22 cellular contexts compared by ENCODE assay signal in genomic region chr7:142790056-142790455, GRCh38. TPM values are rescaled to one million over a fixed set of nuclear protein-coding genes. Genes with fewer than 3 reads are reported as not detected.
A peak's percentile ranks its signal among the peaks of the same experiment; 100 is the strongest.
DNase-seq lines count a peak whose midpoint lies in the region; ATAC-seq lines count a peak whose summit lies in the region.
"Had no signal": no experiment of that assay in that cellular context is flagged by ENCODE, and none has a peak within 500 bp of the region (broad histone marks: within the 10 kb centered on the region; RNA-seq: fewer than 3 reads in every experiment).

No MANE protein-coding gene starts in this region.

- peak; percentile 80 for DNase-seq in activated CD8-positive, alpha-beta memory T cell treated with anti-CD3 and anti-CD28 coated beads for 24 hours
- no peak for DNase-seq in activated CD8-positive, alpha-beta memory T cell treated with anti-CD3 and anti-CD28 coated beads, Interleukin-2, amount 50 U/mL, for 48 hours
- peak; percentile 42 for DNase-seq in activated CD8-positive, alpha-beta T cell treated with anti-CD3 and anti-CD28 coated beads, Interleukin-2, amount 10 ng/mL, durations not matched to agents 7 days and 5 days
- no peak for DNase-seq in central memory CD8-positive, alpha-beta T cell (ENCODE audit: low spot score in 2 of 2)
- no peak for DNase-seq in stimulated activated naive CD8-positive, alpha-beta T cell treated with anti-CD3 and anti-CD28 coated beads, Interleukin-15, Interleukin-2, amounts not matched to agents 100 U/mL and 50 U/mL, for 24 hours
- no peak for DNase-seq in stimulated activated CD4-positive, alpha-beta T cell treated with anti-CD3 and anti-CD28 coated beads, Interleukin-2, amount 100 ng/mL, for 24 hours
- no peak for DNase-seq in occipital lobe (lab: John Stamatoyannopoulos, UW)
- DNase-seq: activated CD4-positive, CD25-positive, alpha-beta regulatory T cell treated with anti-CD3 and anti-CD28 coated beads, Interleukin-2, amount 50 U/mL, for 72 hours; DMS79 treated with DMSO at 0.1 percent for 48 hours; GM23248; NCI-H1417 treated with DMSO at 0.1 percent for 48 hours; NCI-H2171 treated with DMSO at 0.1 percent for 48 hours; NCI-H82; SJCRH30; stimulated activated naive CD4-positive, alpha-beta T cell; trophoblast cell had no signal

- H3K4me1 Mint-ChIP-seq in activated CD8-positive, alpha-beta T cell treated with anti-CD3 and anti-CD28 coated beads, Interleukin-2, amount 10 ng/mL, durations not matched to agents 7 days and 5 days (ENCODE audit: low read depth): peaks cover 33% of the 10 kb centered on the region
- H3K4me1 Mint-ChIP-seq in central memory CD8-positive, alpha-beta T cell: peaks cover 50% of the 10 kb centered on the region
- H3K4me1 Mint-ChIP-seq: CD14-positive monocyte had no signal

- POLR2A ChIA-PET in activated CD8-positive, alpha-beta T cell treated with anti-CD3 and anti-CD28 coated beads, Interleukin-2, amount 10 ng/mL, durations not matched to agents 7 days and 5 days (lab: Charles Lee): interaction anchor here (0.7 to 20.1 kb wide), 10 partner anchors 15 to 489 kb away, joined by 3 to 2065 read pairs (median 6); no protein-coding TSS in a partner anchor

- ATAC-seq in activated CD8-positive, alpha-beta T cell treated with anti-CD3 and anti-CD28 coated beads, Interleukin-2, amount 10 ng/mL, durations not matched to agents 7 days and 5 days: no peak
- ATAC-seq in central memory CD8-positive, alpha-beta T cell (replicated peaks; ENCODE audit: extremely low read depth, poor library complexity, severe bottlenecking): no peak
- ATAC-seq in stimulated activated naive CD8-positive, alpha-beta T cell treated with anti-CD3 and anti-CD28 coated beads, Interleukin-15, Interleukin-2, amounts not matched to agents 100 U/mL and 50 U/mL, for 24 hours: peak; percentile 17
- ATAC-seq in HG03457 (IDR thresholded peaks at IDR 0.05; ENCODE audit: unreplicated experiment): no peak
- ATAC-seq: gastroesophageal sphincter, PC-3 had no signal

- peaks cover 78% of the 10 kb centered on the region for H3K36me3 Mint-ChIP-seq in activated CD8-positive, alpha-beta T cell treated with anti-CD3 and anti-CD28 coated beads, Interleukin-2, amount 10 ng/mL, durations not matched to agents 7 days and 5 days (ENCODE audit: low read depth)
- peaks cover 70% of the 10 kb centered on the region for H3K36me3 Mint-ChIP-seq in central memory CD8-positive, alpha-beta T cell (ENCODE audit: insufficient read depth)
- H3K36me3 Mint-ChIP-seq: CD14-positive monocyte had no signal

- no peaks in the 10 kb centered on the region for H3K27me3 Mint-ChIP-seq in activated CD8-positive, alpha-beta T cell treated with anti-CD3 and anti-CD28 coated beads, Interleukin-2, amount 10 ng/mL, durations not matched to agents 7 days and 5 days (ENCODE audit: low read depth)
- H3K27me3 Mint-ChIP-seq in central memory CD8-positive, alpha-beta T cell: no peaks in the 10 kb centered on the region

- peak overlapping the region; percentile 90 for H3K4me3 Mint-ChIP-seq in activated CD8-positive, alpha-beta T cell treated with anti-CD3 and anti-CD28 coated beads, Interleukin-2, amount 10 ng/mL, durations not matched to agents 7 days and 5 days
- peak overlapping the region; percentile 95 for H3K4me3 Mint-ChIP-seq in central memory CD8-positive, alpha-beta T cell

- no peaks in the 10 kb centered on the region for H3K9me3 Mint-ChIP-seq in activated CD8-positive, alpha-beta T cell treated with anti-CD3 and anti-CD28 coated beads, Interleukin-2, amount 10 ng/mL, durations not matched to agents 7 days and 5 days (ENCODE audit: insufficient read depth)
- no peaks in the 10 kb centered on the region for H3K9me3 Mint-ChIP-seq in central memory CD8-positive, alpha-beta T cell
- H3K9me3 Mint-ChIP-seq: CD14-positive monocyte had no signal

- peak overlapping the region; percentile 99 for H3K27ac Mint-ChIP-seq in activated CD8-positive, alpha-beta T cell treated with anti-CD3 and anti-CD28 coated beads, Interleukin-2, amount 10 ng/mL, durations not matched to agents 7 days and 5 days
- peak overlapping the region; percentile 98 for H3K27ac Mint-ChIP-seq in central memory CD8-positive, alpha-beta T cell (ENCODE audit: low read depth)

- CTCF ChIA-PET in activated CD8-positive, alpha-beta T cell treated with anti-CD3 and anti-CD28 coated beads, Interleukin-2, amount 10 ng/mL, durations not matched to agents 7 days and 5 days (lab: Charles Lee): interaction anchor here (1.6 to 20.0 kb wide), 3 partner anchors 8 to 255 kb away, joined by 6 to 584 read pairs (median 77); no protein-coding TSS in a partner anchor

RNA-seq across cellular contexts. Expression of gene PRSS2, which starts 19.3 kb away (rescaled TPM):
- total RNA-seq in activated CD8-positive, alpha-beta T cell treated with anti-CD3 and anti-CD28 coated beads, Interleukin-2, amount 10 ng/mL, durations not matched to agents 7 days and 5 days: not detected
- not detected for total RNA-seq in occipital lobe
- total RNA-seq: A673, dermis microvascular lymphatic vessel endothelial cell, gastroesophageal sphincter, GM23248, SJCRH30 had no signal

RNA-seq across cellular contexts. Expression of gene PRSS1, which starts 40.8 kb away (rescaled TPM):
- total RNA-seq in activated CD8-positive, alpha-beta T cell treated with anti-CD3 and anti-CD28 coated beads, Interleukin-2, amount 10 ng/mL, durations not matched to agents 7 days and 5 days: not detected
- not detected for total RNA-seq in occipital lobe
- total RNA-seq: A673, dermis microvascular lymphatic vessel endothelial cell, GM23248, PC-3, SJCRH30 had no signal

Comparison
In these comparisons a context has a peak if more than half of its experiments do, and no peak if none do; other contexts are left out.
1. DNase-seq: peak in activated CD8-positive, alpha-beta memory T cell treated with anti-CD3 and anti-CD28 coated beads for 24 hours (single experiment) and activated CD8-positive, alpha-beta T cell treated with anti-CD3 and anti-CD28 coated beads, Interleukin-2, amount 10 ng/mL, durations not matched to agents 7 days and 5 days (single experiment); none in activated CD8-positive, alpha-beta memory T cell treated with anti-CD3 and anti-CD28 coated beads, Interleukin-2, amount 50 U/mL, for 48 hours (single experiment), central memory CD8-positive, alpha-beta T cell (0 of 2), stimulated activated naive CD8-positive, alpha-beta T cell treated with anti-CD3 and anti-CD28 coated beads, Interleukin-15, Interleukin-2, amounts not matched to agents 100 U/mL and 50 U/mL, for 24 hours (single experiment), stimulated activated CD4-positive, alpha-beta T cell treated with anti-CD3 and anti-CD28 coated beads, Interleukin-2, amount 100 ng/mL, for 24 hours (0 of 2) and occipital lobe (single experiment).